ENCODE assay signal across 10 cellular contexts in the genomic region with DNA sequence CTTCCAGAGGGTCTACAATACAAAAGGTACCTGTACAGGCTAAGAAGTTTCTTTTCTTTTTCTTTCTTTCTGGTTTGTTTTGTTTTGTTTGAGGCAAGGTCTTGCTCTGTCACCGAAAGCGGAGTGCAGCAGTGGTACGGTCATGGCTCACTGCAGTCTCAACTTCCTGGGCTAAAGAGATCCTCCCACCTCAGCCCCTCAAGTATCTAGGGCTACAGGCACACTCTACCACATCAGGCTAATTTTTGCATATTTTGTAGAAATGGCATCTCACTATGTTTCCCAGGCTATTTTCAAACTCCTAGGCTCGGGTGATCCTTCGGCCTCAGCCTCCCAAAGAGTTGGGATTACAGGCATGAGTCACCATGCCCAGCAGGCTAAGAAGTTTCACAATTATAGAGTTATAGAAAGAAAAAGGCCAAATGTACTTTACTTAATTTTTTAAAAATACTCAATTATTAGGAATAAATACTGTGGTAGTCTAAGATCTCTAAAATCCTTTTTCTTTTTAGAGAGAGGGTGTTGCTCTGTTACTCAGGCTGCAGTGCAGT. TPM values are rescaled to one million over a fixed set of nuclear protein-coding genes. Genes with fewer than 3 reads are reported as not detected.
DNase-seq lines count a peak whose midpoint lies in the region; ATAC-seq and TF ChIP-seq lines count a peak whose summit lies in the region.
"Had no signal": no experiment of that assay in that cellular context is flagged by ENCODE, and none has a peak within 500 bp of the region (broad histone marks: within the 10 kb centered on the region; RNA-seq: fewer than 3 reads in every experiment).

No MANE protein-coding gene starts in this region.

- no peaks in the 10 kb centered on the region for H3K9me3 ChIP-seq in mammary epithelial cell (replicated peaks; ENCODE audit: insufficient read depth, low read length)
- no peaks in the 10 kb centered on the region for H3K9me3 ChIP-seq in Caco-2

- no peaks in the 10 kb centered on the region for H3K9me3 Mint-ChIP-seq in Caco-2 (ENCODE audit: unreplicated experiment)
- H3K9me3 Mint-ChIP-seq: WTC11 had no signal

- H3K27ac ChIP-seq in mammary epithelial cell (ENCODE audit: insufficient read depth, low read depth, low read length), result no peak overlapping the region

- H3K4me2 ChIP-seq in mammary epithelial cell (ENCODE audit: insufficient read depth, low read depth, low read length), result no peak overlapping the region

- no peaks in the 10 kb centered on the region for H3K27me3 ChIP-seq in mammary epithelial cell (ENCODE audit: insufficient read depth, low read length)
- H3K27me3 ChIP-seq in Caco-2 (replicated peaks; ENCODE audit: control insufficient read depth, insufficient read depth, low read length), result no peaks in the 10 kb centered on the region

- in situ Hi-C loops in mammary epithelial cell (cut with MboI; ENCODE audit: low sequenced_read_pairs in 2 of 2), result no loop called here

- no peaks in the 10 kb centered on the region for H4K20me1 ChIP-seq in mammary epithelial cell (ENCODE audit: insufficient read depth, low read length)

- H3K36me3 ChIP-seq in mammary epithelial cell (ENCODE audit: insufficient read depth, low read length) (no peaks in the 10 kb centered on the region), Caco-2 (ENCODE audit: control insufficient read depth, insufficient read depth, low read length) (no peaks in the 10 kb centered on the region)

- no peak overlapping the region for H2AFZ ChIP-seq in mammary epithelial cell (ENCODE audit: low read depth, low read length)

- no peak overlapping the region for H3K9ac ChIP-seq in mammary epithelial cell (ENCODE audit: insufficient read depth, low read length)

- dilution Hi-C loops in mammary epithelial cell (cut with HindIII; ENCODE audit: low sequenced_read_pairs), result loop anchor here (5.0 kb wide), 1 partner anchor 41 kb away; no protein-coding TSS in a partner anchor

- no peaks in the 10 kb centered on the region for H3K27me3 Mint-ChIP-seq in Caco-2 (ENCODE audit: insufficient read depth, unreplicated experiment)

- DNase-seq in mammary epithelial cell (peak; percentile 33), Caco-2 (no peak), SKM-1 (lab: John Stamatoyannopoulos, UW; ENCODE audit: unreplicated experiment) (no peak), putamen (ENCODE audit: low spot score) (no peak), DMS153 treated with DMSO at 0.1 percent for 48 hours (lab: John Stamatoyannopoulos, UW; ENCODE audit: unreplicated experiment) (no peak)
- DNase-seq: activated naive CD4-positive, alpha-beta T cell treated with anti-CD3 and anti-CD28 coated beads, Interleukin-2, amount 50 U/mL, for 16 hours had no signal

- POLR2A ChIA-PET in Caco-2 (lab: Charles Lee), result no interaction called here

- H3K36me3 Mint-ChIP-seq in Caco-2 (ENCODE audit: insufficient read depth, unreplicated experiment), result peaks cover 13% of the 10 kb centered on the region
- H3K36me3 Mint-ChIP-seq: WTC11 had no signal

- ATAC-seq in GM18505 (IDR thresholded peaks at IDR 0.05; ENCODE audit: unreplicated experiment) (peak; percentile 54), GM21526 (IDR thresholded peaks at IDR 0.05; ENCODE audit: low FRiP score, unreplicated experiment) (peak; percentile 60), HG03196 (IDR thresholded peaks at IDR 0.05; ENCODE audit: unreplicated experiment) (peak; percentile 61)
- ATAC-seq: WTC11 had no signal

- H3K4me3 ChIP-seq in mammary epithelial cell (replicated peaks in 1 of 3; ENCODE audit: insufficient read depth in 1 of 3, low read depth in 2 of 3, low read length in 3 of 3), result no peak overlapping the region
- H3K4me3 ChIP-seq in Caco-2 (ENCODE audit: low read depth, low read length), result no peak overlapping the region

- H3K4me1 ChIP-seq in mammary epithelial cell (ENCODE audit: insufficient read depth, low read length), result peaks cover 4% of the 10 kb centered on the region
- H3K4me1 ChIP-seq in Caco-2, result peaks cover 8% of the 10 kb centered on the region; the same call in 1 of the 2 replicates

- peaks cover under 1% of the 10 kb centered on the region for H3K4me1 Mint-ChIP-seq in Caco-2 (ENCODE audit: low read depth, unreplicated experiment)

- H3K4me3 Mint-ChIP-seq in Caco-2 (ENCODE audit: unreplicated experiment), result no peak overlapping the region
- H3K4me3 Mint-ChIP-seq: WTC11 had no signal

- no TSS peak for BruUV-seq in mammary epithelial cell (replicated peaks; lab: Mats Ljungman, UMichigan)
- BruUV-seq in Caco-2 (replicated peaks; lab: Mats Ljungman, UMichigan), result no TSS peak

- 69% methylated on average over 5 of the region's 5 CpGs for WGBS in mammary epithelial cell (ENCODE audit: low coverage, missing lambda C conversion rate)

- no peak for TF ChIP-seq CTCF in mammary epithelial cell (conservative IDR thresholded peaks at IDR 0.05 in 1 of 2, IDR thresholded peaks at IDR 0.05 in 1 of 2; ENCODE audit: extremely low read depth in 1 of 2, insufficient read depth in 1 of 2, low read depth in 1 of 2, low read length in 2 of 2)
- no peak for TF ChIP-seq CTCF in Caco-2 (IDR thresholded peaks at IDR 0.05; ENCODE audit: insufficient read depth in 1 of 2, low read depth in 1 of 2, low read length in 1 of 2, severe bottlenecking in 1 of 2, unreplicated experiment in 1 of 2)

- no peak for TF ChIP-seq POLR2A in GM18505 (IDR thresholded peaks at IDR 0.05; ENCODE audit: borderline replicate concordance, extremely low read depth, insufficient read depth, insufficient read length)

- peaks cover 16% of the 10 kb centered on the region for H3K79me2 ChIP-seq in mammary epithelial cell (ENCODE audit: insufficient read depth, low read length)

- intact Hi-C loops in mammary epithelial cell (cut with micrococcal nuclease), result no loop called here
- intact Hi-C loops in Caco-2 (cut with micrococcal nuclease; ENCODE audit: unreplicated experiment), result no loop called here

- CTCF ChIA-PET in mammary epithelial cell (lab: Charles Lee; ENCODE audit: low non-redundant PET), result no interaction called here
- CTCF ChIA-PET in Caco-2 (lab: Charles Lee), result no interaction called here

- no peak overlapping the region for H3K27ac Mint-ChIP-seq in Caco-2 (ENCODE audit: unreplicated experiment)
- H3K27ac Mint-ChIP-seq: WTC11 had no signal

RNA-seq across cellular contexts. Expression of a gene that starts 3.0 kb away (rescaled TPM):
- total RNA-seq in mammary epithelial cell (10 to 100 TPM; 16.7 to 18.2 TPM), Caco-2 (2022) (16.9 and 20.4 TPM in 2 replicates)
- 19.5 TPM for polyA plus RNA-seq in mammary epithelial cell
- polyA minus RNA-seq in mammary epithelial cell, result 5.5 TPM

RNA-seq across cellular contexts. Expression of a gene that starts 16.6 kb away (rescaled TPM):
- total RNA-seq in mammary epithelial cell (10 to 100 TPM in 1 of 2 donors, 1 to 10 TPM in 1; 5.0 to 19.1 TPM), Caco-2 (2022) (22.6 and 22.8 TPM in 2 replicates)
- 10.8 TPM for polyA plus RNA-seq in mammary epithelial cell
- polyA minus RNA-seq in mammary epithelial cell, result 28.3 TPM
